14 cellular contexts compared by ENCODE assay signal in genomic region chr5:116529615-116530014, GRCh38. TPM values are rescaled to one million over a fixed set of nuclear protein-coding genes. Genes with fewer than 3 reads are reported as not detected.
"Had no signal": no experiment of that assay in that cellular context is flagged by ENCODE, and none has a peak within 500 bp of the region (broad histone marks: within the 10 kb centered on the region; RNA-seq: fewer than 3 reads in every experiment).

No MANE protein-coding gene starts in this region.

- H3K36me3 ChIP-seq: right atrium auricular region had no signal

- DNase-seq: activated CD4-positive, alpha-beta memory T cell treated with anti-CD3 and anti-CD28 coated beads, Interleukin-2, amount 10 ng/mL, durations not matched to agents 7 days and 5 days; activated CD4-positive, alpha-beta T cell treated with anti-CD3 and anti-CD28 coated beads for 36 hours; activated CD8-positive, alpha-beta memory T cell treated with anti-CD3 and anti-CD28 coated beads, Interleukin-2, amount 50 U/mL, for 4 hours; activated T-cell treated with anti-CD3 and anti-CD28 coated beads, Interleukin-2, amount 50 U/mL, for 72 hours; effector memory CD8-positive, alpha-beta T cell; posterior cingulate gyrus; stimulated activated CD4-positive, alpha-beta T cell treated with anti-CD3 and anti-CD28 coated beads, Interleukin-2, amount 100 ng/mL, for 24 hours; stimulated activated naive B cell treated with anti-CD40 and anti-IgM and Interleukin-4, amounts not matched to agents 10 μg/mL and 1 μg/mL and 100 μg/mL, for 72 hours; T-cell; T1000 had no signal

- H3K9me3 ChIP-seq: right atrium auricular region had no signal

- FAIRE-seq: astrocyte had no signal

- H3K27me3 ChIP-seq: right atrium auricular region had no signal

- H3K27ac ChIP-seq: right atrium auricular region, VCaP had no signal

- H3K4me3 ChIP-seq: lung, right atrium auricular region had no signal

- ATAC-seq: activated CD4-positive, alpha-beta T cell treated with anti-CD3 and anti-CD28 coated beads for 36 hours; activated T-cell treated with anti-CD3 and anti-CD28 coated beads, Interleukin-2, amount 50 U/mL, for 72 hours; effector memory CD8-positive, alpha-beta T cell; stimulated activated naive B cell treated with anti-CD40 and anti-IgM and Interleukin-4, amounts not matched to agents 10 μg/mL and 1 μg/mL and 100 μg/mL, for 72 hours; T-cell had no signal

RNA-seq across cellular contexts. Expression of gene SEMA6A, which starts 45.0 kb away (rescaled TPM):
- total RNA-seq: activated CD4-positive, alpha-beta T cell treated with anti-CD3 and anti-CD28 coated beads for 36 hours had no signal
